Comparison of ENCODE assay signal across 1 cellular context in genomic region chr16:13772782-13773181, GRCh38.
A peak's percentile ranks its signal among the peaks of the same experiment; 100 is the strongest.
TF ChIP-seq lines count a peak whose summit lies in the region.

No MANE protein-coding gene starts in this region.

TF ChIP-seq in HepG2, 621 proteins besides CTCF, POLR2A, EP300 and RAD21 (continued from another document):
- TF ChIP-seq, protein P1, sequence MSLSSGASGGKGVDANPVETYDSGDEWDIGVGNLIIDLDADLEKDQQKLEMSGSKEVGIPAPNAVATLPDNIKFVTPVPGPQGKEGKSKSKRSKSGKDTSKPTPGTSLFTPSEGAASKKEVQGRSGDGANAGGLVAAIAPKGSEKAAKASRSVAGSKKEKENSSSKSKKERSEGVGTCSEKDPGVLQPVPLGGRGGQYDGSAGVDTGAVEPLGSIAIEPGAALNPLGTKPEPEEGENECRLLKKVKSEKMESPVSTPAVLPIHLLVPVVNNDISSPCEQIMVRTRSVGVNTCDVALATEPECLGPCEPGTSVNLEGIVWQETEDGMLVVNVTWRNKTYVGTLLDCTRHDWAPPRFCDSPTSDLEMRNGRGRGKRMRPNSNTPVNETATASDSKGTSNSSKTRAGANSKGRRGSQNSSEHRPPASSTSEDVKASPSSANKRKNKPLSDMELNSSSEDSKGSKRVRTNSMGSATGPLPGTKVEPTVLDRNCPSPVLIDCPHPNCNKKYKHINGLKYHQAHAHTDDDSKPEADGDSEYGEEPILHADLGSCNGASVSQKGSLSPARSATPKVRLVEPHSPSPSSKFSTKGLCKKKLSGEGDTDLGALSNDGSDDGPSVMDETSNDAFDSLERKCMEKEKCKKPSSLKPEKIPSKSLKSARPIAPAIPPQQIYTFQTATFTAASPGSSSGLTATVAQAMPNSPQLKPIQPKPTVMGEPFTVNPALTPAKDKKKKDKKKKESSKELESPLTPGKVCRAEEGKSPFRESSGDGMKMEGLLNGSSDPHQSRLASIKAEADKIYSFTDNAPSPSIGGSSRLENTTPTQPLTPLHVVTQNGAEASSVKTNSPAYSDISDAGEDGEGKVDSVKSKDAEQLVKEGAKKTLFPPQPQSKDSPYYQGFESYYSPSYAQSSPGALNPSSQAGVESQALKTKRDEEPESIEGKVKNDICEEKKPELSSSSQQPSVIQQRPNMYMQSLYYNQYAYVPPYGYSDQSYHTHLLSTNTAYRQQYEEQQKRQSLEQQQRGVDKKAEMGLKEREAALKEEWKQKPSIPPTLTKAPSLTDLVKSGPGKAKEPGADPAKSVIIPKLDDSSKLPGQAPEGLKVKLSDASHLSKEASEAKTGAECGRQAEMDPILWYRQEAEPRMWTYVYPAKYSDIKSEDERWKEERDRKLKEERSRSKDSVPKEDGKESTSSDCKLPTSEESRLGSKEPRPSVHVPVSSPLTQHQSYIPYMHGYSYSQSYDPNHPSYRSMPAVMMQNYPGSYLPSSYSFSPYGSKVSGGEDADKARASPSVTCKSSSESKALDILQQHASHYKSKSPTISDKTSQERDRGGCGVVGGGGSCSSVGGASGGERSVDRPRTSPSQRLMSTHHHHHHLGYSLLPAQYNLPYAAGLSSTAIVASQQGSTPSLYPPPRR (CRISPR knock-in tag; IDR thresholded peaks at IDR 0.05; ENCODE audit: borderline replicate concordance): no peak
- peak; percentile 68 to 83 for TF ChIP-seq MAFK (conservative IDR thresholded peaks at IDR 0.05 in 1 of 2, IDR thresholded peaks at IDR 0.05 in 1 of 2; ENCODE audit: low read length in 2 of 2)
TF ChIP-seq in HepG2: peak in this region for 2.
